In the genomic region with DNA sequence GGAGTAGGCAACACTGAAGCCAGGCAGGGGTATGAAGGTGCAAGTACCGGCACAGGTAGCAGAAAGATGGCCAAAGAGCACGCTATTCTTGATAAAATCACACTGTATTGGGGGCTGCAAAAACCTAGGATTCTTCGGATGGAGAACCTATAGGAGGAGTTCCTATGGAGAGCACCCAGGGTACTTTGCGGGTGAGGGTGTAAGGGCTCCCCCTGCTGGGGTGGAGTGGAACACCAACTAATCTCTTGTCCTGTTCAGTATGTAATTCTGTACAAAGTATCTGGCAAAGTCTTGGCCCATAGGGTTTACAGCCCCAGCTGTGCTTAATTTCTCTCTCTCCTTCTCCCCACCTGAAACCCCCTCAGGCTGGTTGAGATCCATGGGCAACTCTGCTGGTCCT, we compare ENCODE assay signal across 10 cellular contexts.
DNase-seq lines count a peak whose midpoint lies in the region; ATAC-seq, FAIRE-seq and TF ChIP-seq lines count a peak whose summit lies in the region.
"Had no signal": no experiment of that assay in that cellular context is flagged by ENCODE, and none has a peak within 500 bp of the region (broad histone marks: within the 10 kb centered on the region; RNA-seq: fewer than 3 reads in every experiment).

No MANE protein-coding gene starts in this region.

- H4K8ac ChIP-seq in mesendoderm (ENCODE audit: low read depth, low read length) = no peak overlapping the region
- no peak overlapping the region for H4K8ac ChIP-seq in neuronal stem cell (ENCODE audit: low read depth, low read length)

- H3K56ac ChIP-seq in mesendoderm (ENCODE audit: low read length) = no peak overlapping the region

- no peak overlapping the region for H2BK12ac ChIP-seq in neuronal stem cell (ENCODE audit: low read length)

- H2AFZ ChIP-seq in neuronal stem cell (ENCODE audit: low read length) = no peak overlapping the region

- FAIRE-seq in D721Med (lab: Jason Lieb, UNC) (no peak), H54 (lab: Jason Lieb, UNC) (no peak)

- no peak overlapping the region for H3K4me3 Mint-ChIP-seq in activated CD8-positive, alpha-beta T cell treated with anti-CD3 and anti-CD28 coated beads for 36 hours

- H3K9me3 ChIP-seq in neuronal stem cell (replicated peaks in 1 of 2; ENCODE audit: control insufficient read depth in 2 of 2, insufficient read depth in 1 of 2, low read depth in 1 of 2, low read length in 2 of 2) = no peaks in the 10 kb centered on the region

- H3K27me3 Mint-ChIP-seq in activated CD8-positive, alpha-beta T cell treated with anti-CD3 and anti-CD28 coated beads for 36 hours = peaks cover 2% of the 10 kb centered on the region

- H3K18ac ChIP-seq in mesendoderm (ENCODE audit: low read length) (no peak overlapping the region), neuronal stem cell (ENCODE audit: low read length) (no peak overlapping the region)

- H3K27ac ChIP-seq in mesendoderm (ENCODE audit: low read depth, low read length) (no peak overlapping the region), neuronal stem cell (replicated peaks; ENCODE audit: low read length) (no peak overlapping the region)

- H3K27me3 ChIP-seq in mesendoderm (ENCODE audit: insufficient read depth, low read length, poor library complexity) (no peaks in the 10 kb centered on the region), neuronal stem cell (ENCODE audit: control insufficient read depth in 3 of 3, insufficient read depth in 3 of 3, low read depth in 1 of 3, low read length in 3 of 3) (no peaks in the 10 kb centered on the region)

- POLR2A ChIA-PET in activated CD8-positive, alpha-beta T cell treated with anti-CD3 and anti-CD28 coated beads for 36 hours (lab: Charles Lee) = interaction anchor here (1.0 kb wide), 2 partner anchors 9 to 24 kb away, joined by 3 read pairs; no protein-coding TSS in a partner anchor

- H3K9me3 Mint-ChIP-seq in activated CD8-positive, alpha-beta T cell treated with anti-CD3 and anti-CD28 coated beads for 36 hours = no peaks in the 10 kb centered on the region

- ATAC-seq in activated CD8-positive, alpha-beta T cell treated with anti-CD3 and anti-CD28 coated beads for 36 hours = no peak
- no peak for ATAC-seq in HG03135 (IDR thresholded peaks at IDR 0.05; ENCODE audit: unreplicated experiment)

- no peak for TF ChIP-seq POLR2A in H54 (IDR thresholded peaks at IDR 0.05; ENCODE audit: low read depth, low read length)

- peak; percentile 21 for TF ChIP-seq CTCF in D721Med (IDR thresholded peaks at IDR 0.05; ENCODE audit: insufficient read depth, missing control alignments)
- TF ChIP-seq CTCF in activated CD8-positive, alpha-beta T cell treated with anti-CD3 and anti-CD28 coated beads for 36 hours (IDR thresholded peaks at IDR 0.05) = peak; percentile 66

- H3K9ac ChIP-seq in mesendoderm (ENCODE audit: low read length) (no peak overlapping the region), neuronal stem cell (ENCODE audit: low read depth, low read length, poor library complexity) (no peak overlapping the region)

- H3K23ac ChIP-seq in mesendoderm (ENCODE audit: low read length) = no peak overlapping the region
- H3K23ac ChIP-seq in neuronal stem cell (ENCODE audit: low read depth, low read length, poor library complexity) = no peak overlapping the region

- H3K27ac Mint-ChIP-seq in activated CD8-positive, alpha-beta T cell treated with anti-CD3 and anti-CD28 coated beads for 36 hours = no peak overlapping the region

- H2BK5ac ChIP-seq in mesendoderm (ENCODE audit: low read length) (no peak overlapping the region), neuronal stem cell (ENCODE audit: low read length) (no peak overlapping the region)

- H3K4me1 ChIP-seq in mesendoderm (ENCODE audit: control insufficient read depth, low read depth, low read length) = no peaks in the 10 kb centered on the region
- H3K4me1 ChIP-seq in neuronal stem cell (ENCODE audit: control insufficient read depth in 2 of 2, insufficient read depth in 1 of 2, low read depth in 1 of 2, low read length in 2 of 2) = no peaks in the 10 kb centered on the region

- H3K14ac ChIP-seq in neuronal stem cell (ENCODE audit: low read length) = no peak overlapping the region

- CTCF ChIA-PET in activated CD8-positive, alpha-beta T cell treated with anti-CD3 and anti-CD28 coated beads for 36 hours (lab: Charles Lee) = interaction anchor here (1.3 to 1.9 kb wide), 2 partner anchors 14 to 96 kb away, joined by 3 to 9 read pairs; no protein-coding TSS in a partner anchor

- H4K5ac ChIP-seq in mesendoderm (ENCODE audit: low read length) = no peak overlapping the region

- H3K4ac ChIP-seq in mesendoderm (ENCODE audit: low read depth, low read length) (no peak overlapping the region), neuronal stem cell (ENCODE audit: low read length) (no peak overlapping the region)

- no peak overlapping the region for H2AK5ac ChIP-seq in mesendoderm (ENCODE audit: low read length)
- H2AK5ac ChIP-seq in neuronal stem cell (ENCODE audit: low read depth, low read length) = no peak overlapping the region

- H4K91ac ChIP-seq in neuronal stem cell (ENCODE audit: low read depth, low read length, poor library complexity) = no peak overlapping the region

- intact Hi-C loops in activated CD8-positive, alpha-beta T cell treated with anti-CD3 and anti-CD28 coated beads for 36 hours (cut with micrococcal nuclease) = no loop called here

- no CpG with 5 or more reads among the region's 4 CpGs for WGBS in mesendoderm (ENCODE audit: extremely low coverage, insufficient coverage, low lambda C conversion rate)
- no CpG with 5 or more reads among the region's 4 CpGs for WGBS in neuronal stem cell (ENCODE audit: extremely low coverage in 2 of 2, insufficient read length in 2 of 2, insufficient replicate concordance in 1 of 2), 2 donors

- H3K79me1 ChIP-seq in mesendoderm (ENCODE audit: low read length) (no peaks in the 10 kb centered on the region), neuronal stem cell (ENCODE audit: low read depth, low read length) (no peaks in the 10 kb centered on the region)

- no peak overlapping the region for H2BK15ac ChIP-seq in mesendoderm (replicated peaks; ENCODE audit: low read depth)
- no peak overlapping the region for H2BK15ac ChIP-seq in neuronal stem cell (ENCODE audit: low read length)

- DNase-seq in D721Med (ENCODE audit: insufficient read length, low spot score) (no peak), H54 (ENCODE audit: insufficient read length, low spot score) (peak; percentile 37), mesendoderm (peak; percentile 29), neuronal stem cell (ENCODE audit: low spot score) (no peak), NCI-H1048 (lab: John Stamatoyannopoulos, UW) (no peak)
- DNase-seq in activated CD8-positive, alpha-beta T cell treated with anti-CD3 and anti-CD28 coated beads for 36 hours = peak; percentile 42
- DNase-seq: cerebellar nuclear complex, Kasumi-1, midbrain had no signal

- no peak overlapping the region for H2BK120ac ChIP-seq in mesendoderm (ENCODE audit: low read depth, low read length)
- no peak overlapping the region for H2BK120ac ChIP-seq in neuronal stem cell (ENCODE audit: low read depth, low read length)

- no peaks in the 10 kb centered on the region for H3K79me2 ChIP-seq in mesendoderm (ENCODE audit: control insufficient read depth, insufficient read depth, low read length)

- H3K36me3 ChIP-seq in mesendoderm (ENCODE audit: control insufficient read depth, insufficient read depth, low read length) (no peaks in the 10 kb centered on the region), neuronal stem cell (replicated peaks in 1 of 2; ENCODE audit: control insufficient read depth in 2 of 2, insufficient read depth in 2 of 2, low read length in 2 of 2) (no peaks in the 10 kb centered on the region)

- H3K36me3 Mint-ChIP-seq in activated CD8-positive, alpha-beta T cell treated with anti-CD3 and anti-CD28 coated beads for 36 hours (ENCODE audit: low read depth) = no peaks in the 10 kb centered on the region

- H3K4me3 ChIP-seq in mesendoderm (ENCODE audit: low read length) = no peak overlapping the region
- no peak overlapping the region for H3K4me3 ChIP-seq in neuronal stem cell (ENCODE audit: low read length in 2 of 2)

- no peak overlapping the region for H3K4me2 ChIP-seq in mesendoderm (ENCODE audit: low read length)
- H3K4me2 ChIP-seq in neuronal stem cell (ENCODE audit: insufficient read depth, low read length, poor library complexity, severe bottlenecking) = no peak overlapping the region

- no peaks in the 10 kb centered on the region for H3K4me1 Mint-ChIP-seq in activated CD8-positive, alpha-beta T cell treated with anti-CD3 and anti-CD28 coated beads for 36 hours (ENCODE audit: low read depth)

Comparison
In these comparisons a context has a peak if more than half of its experiments do, and no peak if none do; other contexts are left out.
1. DNase-seq: peak in H54 (single experiment), activated CD8-positive, alpha-beta T cell treated with anti-CD3 and anti-CD28 coated beads for 36 hours (single experiment) and mesendoderm (single experiment); none in D721Med (single experiment), neuronal stem cell (single experiment) and NCI-H1048 (single experiment).